Comparison of ENCODE assay signal across 2 cellular contexts in genomic region chr2:86764661-86765307, GRCh38.
TF ChIP-seq lines count a peak whose summit lies in the region.

No MANE protein-coding gene starts in this region.

TF ChIP-seq in SK-N-SH, 30 proteins besides CTCF, POLR2A, EP300 and RAD21:
- TF ChIP-seq CHD2 (IDR thresholded peaks at IDR 0.05; ENCODE audit: low read length, partially characterized antibody), result no peak
- peak; percentile 61 for TF ChIP-seq SMC3 (IDR thresholded peaks at IDR 0.05; ENCODE audit: low read depth, low read length)

TF ChIP-seq in H1, 55 proteins besides CTCF, POLR2A, EP300 and RAD21:
- no peak for TF ChIP-seq KDM5A (IDR thresholded peaks at IDR 0.05; ENCODE audit: low read length)
- no peak for TF ChIP-seq EGR1 (IDR thresholded peaks at IDR 0.05; ENCODE audit: borderline replicate concordance, low read depth, low read length)
- TF ChIP-seq ZNF274 (IDR thresholded peaks at IDR 0.05; ENCODE audit: borderline replicate concordance, extremely low read depth, low read length), result no peak
- no peak for TF ChIP-seq HDAC6 (IDR thresholded peaks at IDR 0.05; ENCODE audit: low read depth, low read length)
- no peak for TF ChIP-seq KDM1A (IDR thresholded peaks at IDR 0.05; ENCODE audit: borderline replicate concordance, low read length)
- no peak for TF ChIP-seq FOSL1 (IDR thresholded peaks at IDR 0.05; ENCODE audit: insufficient read depth, low read depth, low read length)
